ENCODE assay signal across 9 cellular contexts in genomic region chr3:197737749-197738462, GRCh38. TPM values are rescaled to one million over a fixed set of nuclear protein-coding genes. Genes with fewer than 3 reads are reported as not detected.
A peak's percentile ranks its signal among the peaks of the same experiment; 100 is the strongest.
DNase-seq lines count a peak whose midpoint lies in the region; ATAC-seq and TF ChIP-seq lines count a peak whose summit lies in the region.
"Had no signal": no experiment of that assay in that cellular context is flagged by ENCODE, and none has a peak within 500 bp of the region (broad histone marks: within the 10 kb centered on the region; RNA-seq: fewer than 3 reads in every experiment).

No MANE protein-coding gene starts in this region.

- H3K27me3 Mint-ChIP-seq in T-helper 1 cell treated with Interleukin-12 subunit alpha and Interleukin-12 subunit beta and Interleukin-4 antibody, amounts not matched to agents 30 μg/mL and 1 μg/mL, for 36 hours (ENCODE audit: low read depth): no peaks in the 10 kb centered on the region
- H3K27me3 Mint-ChIP-seq in WTC11 (ENCODE audit: low read depth): no peaks in the 10 kb centered on the region

- TF ChIP-seq EP300 in stomach (IDR thresholded peaks at IDR 0.05): no peak

- no peaks in the 10 kb centered on the region for H3K36me3 Mint-ChIP-seq in T-helper 1 cell treated with Interleukin-12 subunit alpha and Interleukin-12 subunit beta and Interleukin-4 antibody, amounts not matched to agents 30 μg/mL and 1 μg/mL, for 36 hours (ENCODE audit: low read depth)
- no peaks in the 10 kb centered on the region for H3K36me3 Mint-ChIP-seq in WTC11

- peak overlapping the region; percentile 3 for H3K9ac ChIP-seq in iPS-15b (ENCODE audit: low read depth, low read length)

- H3K4me3 ChIP-seq in iPS-15b (ENCODE audit: low read depth, low read length) (peak overlapping the region; percentile 58), stomach (peak overlapping the region in 3 of 4 donors; percentile 77 to 99 (median 95))

- H3K9me3 ChIP-seq in iPS-15b (ENCODE audit: control insufficient read depth, insufficient read depth, low read length) (no peaks in the 10 kb centered on the region), stomach (no peaks in the 10 kb centered on the region)

- H3K9me3 Mint-ChIP-seq in T-helper 1 cell treated with Interleukin-12 subunit alpha and Interleukin-12 subunit beta and Interleukin-4 antibody, amounts not matched to agents 30 μg/mL and 1 μg/mL, for 36 hours: no peaks in the 10 kb centered on the region
- no peaks in the 10 kb centered on the region for H3K9me3 Mint-ChIP-seq in WTC11

- TF ChIP-seq POLR2A in stomach (IDR thresholded peaks at IDR 0.05): no peak

- POLR2A ChIA-PET in WTC11 (lab: Charles Lee): interaction anchor here (0.7 kb wide), 1 partner anchor 11 kb away, joined by 3 read pairs; no protein-coding TSS in a partner anchor

- CTCF ChIA-PET in WTC11 (lab: Charles Lee): no interaction called here

- peak overlapping the region; percentile 97 for H3K4me3 Mint-ChIP-seq in T-helper 1 cell treated with Interleukin-12 subunit alpha and Interleukin-12 subunit beta and Interleukin-4 antibody, amounts not matched to agents 30 μg/mL and 1 μg/mL, for 36 hours
- peak overlapping the region; percentile 95 for H3K4me3 Mint-ChIP-seq in WTC11

- WGBS in stomach, 5 donors: 66 to 71% (median 68%) methylated on average over 11 of the region's 11 CpGs

- ATAC-seq in WTC11 (no peak), HG03378 (IDR thresholded peaks at IDR 0.05; ENCODE audit: unreplicated experiment) (no peak), left lobe of liver (no peak), HG02798 (IDR thresholded peaks at IDR 0.05; ENCODE audit: poor library complexity, unreplicated experiment) (no peak)

- no peak for TF ChIP-seq CTCF in WTC11 (IDR thresholded peaks at IDR 0.05)
- TF ChIP-seq CTCF in stomach (IDR thresholded peaks at IDR 0.05): no peak

- no peaks in the 10 kb centered on the region for H3K4me1 ChIP-seq in iPS-15b (ENCODE audit: control insufficient read depth, insufficient read depth, low read length)
- peaks cover 16 to 31% (median 25%) of the 10 kb centered on the region in 4 donors for H3K4me1 ChIP-seq in stomach

- peaks cover 24% of the 10 kb centered on the region for H3K4me1 Mint-ChIP-seq in T-helper 1 cell treated with Interleukin-12 subunit alpha and Interleukin-12 subunit beta and Interleukin-4 antibody, amounts not matched to agents 30 μg/mL and 1 μg/mL, for 36 hours (ENCODE audit: low read depth)
- H3K4me1 Mint-ChIP-seq in WTC11: peaks cover 22% of the 10 kb centered on the region

- peak overlapping the region in 4 of 5 donors; percentile 88 to 96 (median 90) for H3K27ac ChIP-seq in stomach

- H3K36me3 ChIP-seq in iPS-15b (ENCODE audit: control insufficient read depth, insufficient read depth, low read length) (no peaks in the 10 kb centered on the region), stomach (no peaks in the 10 kb centered on the region)

- intact Hi-C loops in stomach (cut with DNase I; ENCODE audit: low total_unique reads): no loop called here

- H3K27me3 ChIP-seq in iPS-15b (ENCODE audit: control insufficient read depth, insufficient read depth, low read length) (no peaks in the 10 kb centered on the region), stomach (no peaks in the 10 kb centered on the region)

- no peak for DNase-seq in T-helper 1 cell
- no peak for DNase-seq in WTC11 (ENCODE audit: low spot score)
- no peak for DNase-seq in stomach
- DNase-seq in left lobe of liver (ENCODE audit: low spot score): no peak
- DNase-seq: stimulated activated CD4-positive, alpha-beta T cell treated with anti-CD3 and anti-CD28 coated beads, Interleukin-4, amount 100 ng/mL, for 1 hour had no signal

- H3K27ac Mint-ChIP-seq in T-helper 1 cell treated with Interleukin-12 subunit alpha and Interleukin-12 subunit beta and Interleukin-4 antibody, amounts not matched to agents 30 μg/mL and 1 μg/mL, for 36 hours: peak overlapping the region; percentile 69
- H3K27ac Mint-ChIP-seq in WTC11: peak overlapping the region; percentile 80; the same call in 1 of the 2 replicates

TF ChIP-seq in WTC11, 78 proteins besides CTCF, POLR2A, EP300 and RAD21:
- TF ChIP-seq, protein P1, sequence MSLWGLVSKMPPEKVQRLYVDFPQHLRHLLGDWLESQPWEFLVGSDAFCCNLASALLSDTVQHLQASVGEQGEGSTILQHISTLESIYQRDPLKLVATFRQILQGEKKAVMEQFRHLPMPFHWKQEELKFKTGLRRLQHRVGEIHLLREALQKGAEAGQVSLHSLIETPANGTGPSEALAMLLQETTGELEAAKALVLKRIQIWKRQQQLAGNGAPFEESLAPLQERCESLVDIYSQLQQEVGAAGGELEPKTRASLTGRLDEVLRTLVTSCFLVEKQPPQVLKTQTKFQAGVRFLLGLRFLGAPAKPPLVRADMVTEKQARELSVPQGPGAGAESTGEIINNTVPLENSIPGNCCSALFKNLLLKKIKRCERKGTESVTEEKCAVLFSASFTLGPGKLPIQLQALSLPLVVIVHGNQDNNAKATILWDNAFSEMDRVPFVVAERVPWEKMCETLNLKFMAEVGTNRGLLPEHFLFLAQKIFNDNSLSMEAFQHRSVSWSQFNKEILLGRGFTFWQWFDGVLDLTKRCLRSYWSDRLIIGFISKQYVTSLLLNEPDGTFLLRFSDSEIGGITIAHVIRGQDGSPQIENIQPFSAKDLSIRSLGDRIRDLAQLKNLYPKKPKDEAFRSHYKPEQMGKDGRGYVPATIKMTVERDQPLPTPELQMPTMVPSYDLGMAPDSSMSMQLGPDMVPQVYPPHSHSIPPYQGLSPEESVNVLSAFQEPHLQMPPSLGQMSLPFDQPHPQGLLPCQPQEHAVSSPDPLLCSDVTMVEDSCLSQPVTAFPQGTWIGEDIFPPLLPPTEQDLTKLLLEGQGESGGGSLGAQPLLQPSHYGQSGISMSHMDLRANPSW (CRISPR knock-in tag; conservative IDR thresholded peaks at IDR 0.05; ENCODE audit: low read depth): no peak
- TF ChIP-seq SMAD4 (CRISPR knock-in tag; IDR thresholded peaks at IDR 0.05) (no peak), SMAD3 (CRISPR knock-in tag; IDR thresholded peaks at IDR 0.05; ENCODE audit: borderline replicate concordance) (no peak), ESRRA (CRISPR knock-in tag; IDR thresholded peaks at IDR 0.05; ENCODE audit: borderline replicate concordance) (no peak)
- TF ChIP-seq, protein P2, sequence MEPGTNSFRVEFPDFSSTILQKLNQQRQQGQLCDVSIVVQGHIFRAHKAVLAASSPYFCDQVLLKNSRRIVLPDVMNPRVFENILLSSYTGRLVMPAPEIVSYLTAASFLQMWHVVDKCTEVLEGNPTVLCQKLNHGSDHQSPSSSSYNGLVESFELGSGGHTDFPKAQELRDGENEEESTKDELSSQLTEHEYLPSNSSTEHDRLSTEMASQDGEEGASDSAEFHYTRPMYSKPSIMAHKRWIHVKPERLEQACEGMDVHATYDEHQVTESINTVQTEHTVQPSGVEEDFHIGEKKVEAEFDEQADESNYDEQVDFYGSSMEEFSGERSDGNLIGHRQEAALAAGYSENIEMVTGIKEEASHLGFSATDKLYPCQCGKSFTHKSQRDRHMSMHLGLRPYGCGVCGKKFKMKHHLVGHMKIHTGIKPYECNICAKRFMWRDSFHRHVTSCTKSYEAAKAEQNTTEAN (CRISPR knock-in tag; IDR thresholded peaks at IDR 0.05): no peak
- TF ChIP-seq, protein P3, sequence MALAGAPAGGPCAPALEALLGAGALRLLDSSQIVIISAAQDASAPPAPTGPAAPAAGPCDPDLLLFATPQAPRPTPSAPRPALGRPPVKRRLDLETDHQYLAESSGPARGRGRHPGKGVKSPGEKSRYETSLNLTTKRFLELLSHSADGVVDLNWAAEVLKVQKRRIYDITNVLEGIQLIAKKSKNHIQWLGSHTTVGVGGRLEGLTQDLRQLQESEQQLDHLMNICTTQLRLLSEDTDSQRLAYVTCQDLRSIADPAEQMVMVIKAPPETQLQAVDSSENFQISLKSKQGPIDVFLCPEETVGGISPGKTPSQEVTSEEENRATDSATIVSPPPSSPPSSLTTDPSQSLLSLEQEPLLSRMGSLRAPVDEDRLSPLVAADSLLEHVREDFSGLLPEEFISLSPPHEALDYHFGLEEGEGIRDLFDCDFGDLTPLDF (CRISPR knock-in tag; IDR thresholded peaks at IDR 0.05): no peak

RNA-seq across cellular contexts. Expression of gene RUBCN, which starts 1.2 kb away (rescaled TPM):
- total RNA-seq in WTC11 (2021): 21.8 to 22.9 TPM (median 22.9 TPM) in 3 replicates
- total RNA-seq in stomach: 10 to 100 TPM; 15.2 to 96.8 (median 67.0) TPM
- polyA plus RNA-seq in stomach: 1 to 10 TPM; 5.4 to 6.5 (median 6.1) TPM
- 7.5 TPM for total RNA-seq in left lobe of liver

RNA-seq across cellular contexts. Expression of gene FYTTD1, which starts 11.8 kb away (rescaled TPM):
- 21.4 to 24.5 TPM (median 23.7 TPM) in 3 replicates for total RNA-seq in WTC11 (2021)
- total RNA-seq in stomach: 10 to 100 TPM; 26.3 to 47.0 (median 38.5) TPM
- 10 to 100 TPM in 2 of 3 donors, 1 to 10 TPM in 1; 9.4 to 21.1 (median 15.5) TPM for polyA plus RNA-seq in stomach
- 17.1 TPM for total RNA-seq in left lobe of liver

RNA-seq across cellular contexts. Expression of gene LRCH3, which starts 53.1 kb away (rescaled TPM):
- total RNA-seq in WTC11 (2021) (63.6 to 68.7 TPM (median 64.4 TPM) in 3 replicates), stomach (100 to 1,000 TPM in 1 of 5 donors, 10 to 100 TPM in 4; 28.7 to 117 (median 47.3) TPM), left lobe of liver (19.2 TPM)
- polyA plus RNA-seq in stomach: 1 to 10 TPM; 5.9 to 6.7 (median 6.6) TPM
